In the genomic region with DNA sequence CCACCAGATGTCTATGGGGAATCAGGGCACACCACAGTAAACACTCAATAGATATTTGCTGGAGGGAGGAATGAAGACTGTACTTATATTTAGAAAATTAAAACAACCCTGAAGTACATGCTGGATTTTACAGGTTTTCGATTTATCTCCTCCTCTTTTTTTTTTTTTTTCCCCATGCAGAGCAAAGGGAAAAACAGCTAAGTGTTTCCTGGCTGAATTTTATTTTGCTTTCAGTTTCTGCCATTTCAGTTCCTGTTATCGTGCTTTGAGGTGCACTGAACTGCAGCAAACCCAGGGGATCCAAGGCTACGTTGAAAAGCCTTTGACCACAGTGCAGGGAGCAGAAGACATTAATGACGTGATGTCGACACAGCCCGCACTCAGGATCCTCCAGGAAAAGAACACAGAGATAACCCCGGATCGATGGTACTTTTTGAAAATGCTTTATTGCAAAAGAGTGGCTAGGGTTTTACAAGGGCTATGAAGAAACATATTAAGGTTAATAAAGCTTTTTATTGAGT, we compare ENCODE assay signal across 8 cellular contexts. TPM values are rescaled to one million over a fixed set of nuclear protein-coding genes. Genes with fewer than 3 reads are reported as not detected.
DNase-seq lines count a peak whose midpoint lies in the region; ATAC-seq and TF ChIP-seq lines count a peak whose summit lies in the region.

No MANE protein-coding gene starts in this region.

- POLR2A ChIA-PET in WTC11 (lab: Charles Lee): no interaction called here

- CTCF ChIA-PET in WTC11 (lab: Charles Lee): interaction anchor here (0.7 kb wide), 1 partner anchor 13 kb away, joined by 3 read pairs; no protein-coding TSS in a partner anchor

- no peaks in the 10 kb centered on the region for H3K4me1 ChIP-seq in prostate gland (replicated peaks)

- H3K9me3 Mint-ChIP-seq in WTC11: no peaks in the 10 kb centered on the region

- no peaks in the 10 kb centered on the region for H3K4me1 Mint-ChIP-seq in WTC11

- H3K27me3 Mint-ChIP-seq in WTC11 (ENCODE audit: low read depth): no peaks in the 10 kb centered on the region

- no peak overlapping the region for H3K27ac Mint-ChIP-seq in WTC11

- H3K4me3 ChIP-seq in HL-60 (replicated peaks; ENCODE audit: insufficient read depth, low read length) (peak overlapping the region; percentile 13; the same call in 1 of the 2 replicates), prostate gland (peak overlapping the region; percentile 19 to 29)

- H3K36me3 ChIP-seq in prostate gland: no peaks in the 10 kb centered on the region

- WGBS in prostate gland: 0% methylated on average over 8 of the region's 8 CpGs

- TF ChIP-seq POLR2A in prostate gland (IDR thresholded peaks at IDR 0.05): no peak

- ATAC-seq in GM21390 (IDR thresholded peaks at IDR 0.05; ENCODE audit: unreplicated experiment) (peak; percentile 97), WTC11 (no peak)

- H3K4me3 Mint-ChIP-seq in WTC11: no peak overlapping the region

- no peak for TF ChIP-seq CTCF in HL-60 (IDR thresholded peaks at IDR 0.05; ENCODE audit: insufficient read depth, low read length)
- no peak for TF ChIP-seq CTCF in prostate gland (IDR thresholded peaks at IDR 0.05)
- TF ChIP-seq CTCF in WTC11 (IDR thresholded peaks at IDR 0.05): no peak

- H3K27ac ChIP-seq in HL-60 (replicated peaks): peak overlapping the region; percentile 48
- H3K27ac ChIP-seq in prostate gland: peak overlapping the region; percentile 76 to 79

- no peaks in the 10 kb centered on the region for H3K9me3 ChIP-seq in prostate gland

- H3K36me3 Mint-ChIP-seq in WTC11: no peaks in the 10 kb centered on the region

- intact Hi-C loops in prostate gland (cut with DNase I): no loop called here

- peak; percentile 64 for DNase-seq in EH (ENCODE audit: low read depth)
- peak; percentile 34 to 69 for DNase-seq in HL-60 (ENCODE audit: low read depth in 1 of 2, low spot score in 1 of 2)
- DNase-seq in activated CD4-positive, CD25-positive, alpha-beta regulatory T cell treated with anti-CD3 and anti-CD28 coated beads, Interleukin-2, amount 50 U/mL, for 72 hours: peak; percentile 32
- DNase-seq in fibroblast of gingiva (ENCODE audit: low read depth): peak; percentile 8
- DNase-seq in prostate gland (ENCODE audit: low spot score): peak; percentile 34
- no peak for DNase-seq in WTC11 (ENCODE audit: low spot score)
- no peak for DNase-seq in RKO (ENCODE audit: low spot score)

- H3K27me3 ChIP-seq in HL-60 (ENCODE audit: insufficient read depth, poor library complexity, severe bottlenecking) (no peaks in the 10 kb centered on the region), prostate gland (replicated peaks; ENCODE audit: insufficient read depth) (no peaks in the 10 kb centered on the region)

TF ChIP-seq in WTC11, 78 proteins besides CTCF, POLR2A, EP300 and RAD21 (continues in another document):
- TF ChIP-seq NFE2L1 (CRISPR knock-in tag; IDR thresholded peaks at IDR 0.05): no peak
- TF ChIP-seq ZNF671 (CRISPR knock-in tag; IDR thresholded peaks at IDR 0.05): no peak
- TF ChIP-seq E2F5 (CRISPR knock-in tag; IDR thresholded peaks at IDR 0.05): no peak
- no peak for TF ChIP-seq RELA (CRISPR knock-in tag; IDR thresholded peaks at IDR 0.05; ENCODE audit: borderline replicate concordance)
- TF ChIP-seq, protein P1, sequence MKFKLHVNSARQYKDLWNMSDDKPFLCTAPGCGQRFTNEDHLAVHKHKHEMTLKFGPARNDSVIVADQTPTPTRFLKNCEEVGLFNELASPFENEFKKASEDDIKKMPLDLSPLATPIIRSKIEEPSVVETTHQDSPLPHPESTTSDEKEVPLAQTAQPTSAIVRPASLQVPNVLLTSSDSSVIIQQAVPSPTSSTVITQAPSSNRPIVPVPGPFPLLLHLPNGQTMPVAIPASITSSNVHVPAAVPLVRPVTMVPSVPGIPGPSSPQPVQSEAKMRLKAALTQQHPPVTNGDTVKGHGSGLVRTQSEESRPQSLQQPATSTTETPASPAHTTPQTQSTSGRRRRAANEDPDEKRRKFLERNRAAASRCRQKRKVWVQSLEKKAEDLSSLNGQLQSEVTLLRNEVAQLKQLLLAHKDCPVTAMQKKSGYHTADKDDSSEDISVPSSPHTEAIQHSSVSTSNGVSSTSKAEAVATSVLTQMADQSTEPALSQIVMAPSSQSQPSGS (CRISPR knock-in tag; IDR thresholded peaks at IDR 0.05; ENCODE audit: borderline replicate concordance, low read depth): no peak
- TF ChIP-seq IRF2 (CRISPR knock-in tag; IDR thresholded peaks at IDR 0.05; ENCODE audit: borderline replicate concordance, low read depth): no peak
- TF ChIP-seq GTF2I (CRISPR knock-in tag; conservative IDR thresholded peaks at IDR 0.05): no peak
- TF ChIP-seq ZNF532 (CRISPR knock-in tag; IDR thresholded peaks at IDR 0.05; ENCODE audit: borderline replicate concordance): no peak
- TF ChIP-seq, protein P2, sequence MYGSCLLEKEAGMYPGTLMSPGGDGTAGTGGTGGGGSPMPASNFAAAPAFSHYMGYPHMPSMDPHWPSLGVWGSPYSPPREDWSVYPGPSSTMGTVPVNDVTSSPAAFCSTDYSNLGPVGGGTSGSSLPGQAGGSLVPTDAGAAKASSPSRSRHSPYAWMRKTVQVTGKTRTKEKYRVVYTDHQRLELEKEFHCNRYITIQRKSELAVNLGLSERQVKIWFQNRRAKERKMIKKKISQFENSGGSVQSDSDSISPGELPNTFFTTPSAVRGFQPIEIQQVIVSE (CRISPR knock-in tag; IDR thresholded peaks at IDR 0.05; ENCODE audit: borderline replicate concordance): no peak
- no peak for TF ChIP-seq NR3C1 (CRISPR knock-in tag; conservative IDR thresholded peaks at IDR 0.05; ENCODE audit: low read depth)
- TF ChIP-seq SP1 (CRISPR knock-in tag; conservative IDR thresholded peaks at IDR 0.05): no peak
- no peak for TF ChIP-seq NFYB (CRISPR knock-in tag; conservative IDR thresholded peaks at IDR 0.05; ENCODE audit: low read depth)
- TF ChIP-seq, protein P3, sequence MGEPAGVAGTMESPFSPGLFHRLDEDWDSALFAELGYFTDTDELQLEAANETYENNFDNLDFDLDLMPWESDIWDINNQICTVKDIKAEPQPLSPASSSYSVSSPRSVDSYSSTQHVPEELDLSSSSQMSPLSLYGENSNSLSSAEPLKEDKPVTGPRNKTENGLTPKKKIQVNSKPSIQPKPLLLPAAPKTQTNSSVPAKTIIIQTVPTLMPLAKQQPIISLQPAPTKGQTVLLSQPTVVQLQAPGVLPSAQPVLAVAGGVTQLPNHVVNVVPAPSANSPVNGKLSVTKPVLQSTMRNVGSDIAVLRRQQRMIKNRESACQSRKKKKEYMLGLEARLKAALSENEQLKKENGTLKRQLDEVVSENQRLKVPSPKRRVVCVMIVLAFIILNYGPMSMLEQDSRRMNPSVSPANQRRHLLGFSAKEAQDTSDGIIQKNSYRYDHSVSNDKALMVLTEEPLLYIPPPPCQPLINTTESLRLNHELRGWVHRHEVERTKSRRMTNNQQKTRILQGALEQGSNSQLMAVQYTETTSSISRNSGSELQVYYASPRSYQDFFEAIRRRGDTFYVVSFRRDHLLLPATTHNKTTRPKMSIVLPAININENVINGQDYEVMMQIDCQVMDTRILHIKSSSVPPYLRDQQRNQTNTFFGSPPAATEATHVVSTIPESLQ (CRISPR knock-in tag; IDR thresholded peaks at IDR 0.05): no peak

RNA-seq across cellular contexts. Expression of gene CNN3, which starts 35.9 kb away (rescaled TPM):
- total RNA-seq in prostate gland (100 to 1,000 TPM; 136 to 180 TPM), WTC11 (2021) (183 to 187 TPM (median 185 TPM) in 3 replicates)

Comparison
In these comparisons a context has a peak if more than half of its experiments do, and no peak if none do; other contexts are left out.
1. DNase-seq: peak in EH (single experiment), HL-60 (2 of 2), activated CD4-positive, CD25-positive, alpha-beta regulatory T cell treated with anti-CD3 and anti-CD28 coated beads, Interleukin-2, amount 50 U/mL, for 72 hours (single experiment), fibroblast of gingiva (single experiment) and prostate gland (single experiment); none in WTC11 (single experiment) and RKO (single experiment).